In genomic region chr3:104856743-104857142, GRCh38 we compare ENCODE assay signal across 20 cellular contexts.
"Had no signal": no experiment of that assay in that cellular context is flagged by ENCODE, and none has a peak within 500 bp of the region (broad histone marks: within the 10 kb centered on the region; RNA-seq: fewer than 3 reads in every experiment).

No MANE protein-coding gene starts in this region.

- H3K9me3 ChIP-seq: body of pancreas, mucosa of descending colon, neutrophil, right atrium auricular region, spleen, testis, upper lobe of right lung had no signal

- DNase-seq: activated CD4-positive, alpha-beta T cell treated with anti-CD3 and anti-CD28 coated beads, Interleukin-2, amount 50 U/mL, for 1 hour; activated CD8-positive, alpha-beta memory T cell treated with anti-CD3 and anti-CD28 coated beads for 24 hours; activated gamma-delta T cell treated with Interleukin-2 at 50 U/mL for 16 hours; amygdala; body of pancreas; caudate nucleus; effector CD4-positive, alpha-beta T cell; kidney; left lung; mammary epithelial cell; mucosa of descending colon; naive thymus-derived CD4-positive, alpha-beta T cell; spleen; stimulated activated naive CD8-positive, alpha-beta T cell treated with anti-CD3 and anti-CD28 coated beads, Interleukin-15, amount 100 ng/mL, for 72 hours; testis; upper lobe of right lung had no signal

- H3K4me3 ChIP-seq: body of pancreas, coronary artery, left lung, mucosa of descending colon, right atrium auricular region, spleen, testis, upper lobe of right lung had no signal

- H3K36me3 ChIP-seq: left lung, neutrophil, right atrium auricular region, spleen, upper lobe of right lung had no signal

- H3K27ac ChIP-seq: body of pancreas, coronary artery, left lung, neutrophil, right atrium auricular region, spleen, testis, upper lobe of right lung had no signal

- ATAC-seq: activated CD4-positive, CD25-positive, alpha-beta regulatory T cell treated with anti-CD3 and anti-CD28 coated beads, Interleukin-2, amount 50 U/mL, for 24 hours; body of pancreas; left lung; mucosa of descending colon; naive thymus-derived CD4-positive, alpha-beta T cell; stimulated activated naive CD8-positive, alpha-beta T cell treated with anti-CD3 and anti-CD28 coated beads, Interleukin-15, amount 100 ng/mL, for 72 hours; upper lobe of right lung had no signal

- H3K4me1 ChIP-seq: body of pancreas, left lung, right atrium auricular region, spleen, testis, upper lobe of right lung had no signal

- H3K27me3 ChIP-seq: body of pancreas, left lung, neutrophil, right atrium auricular region, spleen, testis, upper lobe of right lung had no signal
